In genomic region chr12:28865776-28866175, GRCh38 we compare ENCODE assay signal across 1 cellular context.
TF ChIP-seq lines count a peak whose summit lies in the region.

No MANE protein-coding gene starts in this region.

TF ChIP-seq in IMR-90, 13 proteins besides CTCF, POLR2A, EP300 and RAD21:
- TF ChIP-seq CHD1 (IDR thresholded peaks at IDR 0.05; ENCODE audit: low read depth, low read length) (no peak), MAZ (IDR thresholded peaks at IDR 0.05; ENCODE audit: borderline replicate concordance, low read depth, low read length) (no peak), NFE2L2 (IDR thresholded peaks at IDR 0.05; ENCODE audit: low read depth, low read length) (no peak), FOS (IDR thresholded peaks at IDR 0.05; ENCODE audit: low read depth, low read length) (no peak), RCOR1 (IDR thresholded peaks at IDR 0.05; ENCODE audit: insufficient replicate concordance, low read length) (no peak), MXI1 (IDR thresholded peaks at IDR 0.05; ENCODE audit: borderline replicate concordance, low read depth, low read length) (no peak), MAFK (IDR thresholded peaks at IDR 0.05; ENCODE audit: low read depth, low read length) (no peak), RFX5 (IDR thresholded peaks at IDR 0.05; ENCODE audit: low read depth, low read length) (no peak), ELK1 (IDR thresholded peaks at IDR 0.05; ENCODE audit: borderline replicate concordance, low read depth, low read length) (no peak), USF2 (IDR thresholded peaks at IDR 0.05; ENCODE audit: low read depth, low read length) (no peak), CEBPB (IDR thresholded peaks at IDR 0.05; ENCODE audit: low read depth, low read length) (no peak), BHLHE40 (IDR thresholded peaks at IDR 0.05; ENCODE audit: low read depth, low read length) (no peak)
TF ChIP-seq in IMR-90: peak in this region for 0.
